Comparison of ENCODE assay signal across 31 cellular contexts in the genomic region with DNA sequence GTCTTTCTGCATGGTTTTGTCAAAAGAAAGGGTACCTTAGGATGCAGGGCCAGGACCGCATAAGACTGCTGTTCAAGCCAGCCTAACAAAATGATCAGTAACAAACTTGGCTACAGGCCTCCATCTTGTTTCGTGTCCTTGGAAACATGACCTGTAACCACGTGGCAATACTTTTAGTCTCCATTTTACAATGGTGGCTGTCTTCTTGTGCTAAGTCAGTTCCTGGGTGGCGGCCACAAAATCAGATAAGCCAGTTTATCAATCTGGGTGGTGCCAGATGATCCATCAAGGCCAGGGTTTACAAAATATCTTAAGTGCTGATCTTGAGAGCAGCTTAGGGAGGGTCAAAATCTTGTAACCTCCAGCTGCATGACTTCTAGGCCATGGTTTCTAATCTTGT.
"Had no signal": no experiment of that assay in that cellular context is flagged by ENCODE, and none has a peak within 500 bp of the region (broad histone marks: within the 10 kb centered on the region; RNA-seq: fewer than 3 reads in every experiment).

No MANE protein-coding gene starts in this region.

- H3K4me1 Mint-ChIP-seq: nephron had no signal

- H3K4me3 ChIP-seq: left lung, lower lobe of right lung, ovary, skin epidermis, spleen, suprapubic skin, thoracic aorta, tibial artery, upper lobe of right lung, uterus had no signal

- H3K4me1 ChIP-seq: lower lobe of right lung, suprapubic skin, uterus had no signal

- H3K27me3 ChIP-seq: left lung, neutrophil, ovary, spleen, suprapubic skin, tibial artery, upper lobe of right lung, uterus had no signal

- H3K4me3 Mint-ChIP-seq: immature natural killer cell; naive thymus-derived CD8-positive, alpha-beta T cell; nephron; neural crest cell; stimulated activated effector memory CD8-positive, alpha-beta T cell treated with anti-CD3 and anti-CD28 coated beads, Interleukin-12 subunit alpha, Interleukin-12 subunit beta, amount 100 ng/mL, for 72 hours; stimulated activated naive CD8-positive, alpha-beta T cell treated with anti-CD3 and anti-CD28 coated beads, Interleukin-15, Interleukin-2, amounts not matched to agents 100 ng/mL and 50 ng/mL, for 24 hours had no signal

- H3K36me3 ChIP-seq: left lung, lower lobe of right lung, neutrophil, ovary, spleen, suprapubic skin, thoracic aorta, tibial artery, upper lobe of right lung, uterus had no signal

- H3K27me3 Mint-ChIP-seq: naive thymus-derived CD8-positive, alpha-beta T cell; progenitor cell of endocrine pancreas; stimulated activated naive CD8-positive, alpha-beta T cell treated with anti-CD3 and anti-CD28 coated beads, Interleukin-15, Interleukin-2, amounts not matched to agents 100 ng/mL and 50 ng/mL, for 24 hours had no signal

- DNase-seq: hypothalamus; immature natural killer cell; kidney; left colon; left lung; lower lobe of right lung; mammary epithelial cell; mesenchymal stem cell; naive thymus-derived CD8-positive, alpha-beta T cell; occipital lobe; ovary; retina; right cardiac atrium; spleen; stimulated activated CD4-positive, alpha-beta T cell treated with anti-CD3 and anti-CD28 coated beads, Interleukin-4, amount 100 ng/mL, for 24 hours; stimulated activated naive CD4-positive, alpha-beta T cell; tibial artery; trophoblast cell; upper lobe of right lung; uterus had no signal

- H3K9me3 ChIP-seq: lower lobe of right lung, neutrophil, ovary, suprapubic skin, thoracic aorta, tibial artery, upper lobe of right lung, uterus had no signal

- H3K27ac ChIP-seq: left lung, lower lobe of right lung, neutrophil, ovary, skin epidermis, spleen, suprapubic skin, thoracic aorta, tibial artery, upper lobe of right lung, uterus had no signal

- H3K27ac Mint-ChIP-seq: naive thymus-derived CD8-positive, alpha-beta T cell; nephron; progenitor cell of endocrine pancreas; stimulated activated effector memory CD8-positive, alpha-beta T cell treated with anti-CD3 and anti-CD28 coated beads, Interleukin-12 subunit alpha, Interleukin-12 subunit beta, amount 100 ng/mL, for 72 hours; stimulated activated naive CD8-positive, alpha-beta T cell treated with anti-CD3 and anti-CD28 coated beads, Interleukin-15, Interleukin-2, amounts not matched to agents 100 ng/mL and 50 ng/mL, for 24 hours had no signal

- ATAC-seq: left colon; left lung; lower lobe of right lung; naive thymus-derived CD8-positive, alpha-beta T cell; right cardiac atrium; sciatic nerve; stimulated activated effector memory CD8-positive, alpha-beta T cell treated with anti-CD3 and anti-CD28 coated beads, Interleukin-12 subunit alpha, Interleukin-12 subunit beta, amount 100 ng/mL, for 72 hours; upper lobe of right lung had no signal

- FAIRE-seq: islet of Langerhans, kidney had no signal

- H3K36me3 Mint-ChIP-seq: stimulated activated effector memory CD8-positive, alpha-beta T cell treated with anti-CD3 and anti-CD28 coated beads, Interleukin-12 subunit alpha, Interleukin-12 subunit beta, amount 100 ng/mL, for 72 hours had no signal
